Comparison of ENCODE assay signal across 20 cellular contexts in the genomic region with DNA sequence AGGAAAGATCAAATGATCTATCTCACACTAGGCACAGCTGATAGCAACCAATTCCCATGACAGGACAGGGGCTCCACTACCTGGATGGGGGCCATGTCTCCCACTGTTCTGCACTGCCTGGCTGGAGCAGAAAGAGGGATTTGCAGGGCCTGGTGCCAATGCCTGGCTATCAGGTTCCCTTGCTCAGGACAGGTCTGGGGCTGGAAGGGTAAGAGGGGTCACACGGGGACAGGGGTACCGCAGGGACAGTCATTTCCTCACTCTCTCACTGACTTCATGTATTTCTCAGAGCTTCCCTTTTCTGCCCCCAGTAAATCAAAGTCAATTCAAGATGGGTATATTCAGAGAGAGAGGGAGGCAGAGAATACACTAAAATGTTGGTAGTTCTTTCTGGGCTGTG.
A peak's percentile ranks its signal among the peaks of the same experiment; 100 is the strongest.
DNase-seq lines count a peak whose midpoint lies in the region; ATAC-seq and TF ChIP-seq lines count a peak whose summit lies in the region.
"Had no signal": no experiment of that assay in that cellular context is flagged by ENCODE, and none has a peak within 500 bp of the region (broad histone marks: within the 10 kb centered on the region; RNA-seq: fewer than 3 reads in every experiment).

No MANE protein-coding gene starts in this region.

- intact Hi-C loops in left ventricle myocardium superior (cut with micrococcal nuclease): no loop called here
- intact Hi-C loops in left ventricle myocardium inferior (cut with micrococcal nuclease): no loop called here
- intact Hi-C loops in activated T-helper 2 cell treated with anti-CD3 and anti-CD28 coated beads, Interferon-gamma antibody, Interleukin-2, Interleukin-4, amounts not matched to agents 10 μg/mL and 5 μg/mL and 100 μg/mL, durations not matched to agents 14 hours and 24 hours and 36 hours (cut with micrococcal nuclease): no loop called here

- DNase-seq in left ventricle myocardium superior (peak; percentile 46), left ventricle myocardium inferior (no peak), NB4 (ENCODE audit: low read depth) (peak; percentile 43), endothelial cell (ENCODE audit: low spot score) (no peak), cerebellar cortex (ENCODE audit: low spot score) (no peak)
- DNase-seq in activated T-helper 2 cell treated with anti-CD3 and anti-CD28 coated beads, Interferon-gamma antibody, Interleukin-2, Interleukin-4, amounts not matched to agents 10 μg/mL and 5 μg/mL and 100 μg/mL, durations not matched to agents 14 hours and 24 hours and 36 hours (ENCODE audit: low spot score): no peak
- DNase-seq: C1 segment of cervical spinal cord; CD8-positive, alpha-beta memory T cell; DND-41; IMR-90; Karpas-422; MG63; NCI-H1417 treated with DMSO at 0.1 percent for 48 hours; NCI-H187 treated with DMSO at 0.1 percent for 48 hours; NCI-H226; NCI-H524 had no signal

- peaks cover 22% of the 10 kb centered on the region for H3K36me3 Mint-ChIP-seq in endothelial cell (ENCODE audit: low read depth, unreplicated experiment)
- no peaks in the 10 kb centered on the region for H3K36me3 Mint-ChIP-seq in activated T-helper 2 cell treated with anti-CD3 and anti-CD28 coated beads, Interferon-gamma antibody, Interleukin-2, Interleukin-4, amounts not matched to agents 10 μg/mL and 5 μg/mL and 100 μg/mL, durations not matched to agents 14 hours and 24 hours and 36 hours (ENCODE audit: low read depth)
- H3K36me3 Mint-ChIP-seq: CD8-positive, alpha-beta memory T cell had no signal

- peak overlapping the region; percentile 21 for H3K4me3 Mint-ChIP-seq in endothelial cell (ENCODE audit: unreplicated experiment)
- no peak overlapping the region for H3K4me3 Mint-ChIP-seq in activated T-helper 2 cell treated with anti-CD3 and anti-CD28 coated beads, Interferon-gamma antibody, Interleukin-2, Interleukin-4, amounts not matched to agents 10 μg/mL and 5 μg/mL and 100 μg/mL, durations not matched to agents 14 hours and 24 hours and 36 hours (ENCODE audit: low read depth)
- H3K4me3 Mint-ChIP-seq: CD8-positive, alpha-beta memory T cell had no signal

- no peak for TF ChIP-seq POLR2A in NB4 (IDR thresholded peaks at IDR 0.05; ENCODE audit: extremely low read depth, insufficient read length)

- H3K27me3 ChIP-seq in left ventricle myocardium inferior (ENCODE audit: low read depth): no peaks in the 10 kb centered on the region
- H3K27me3 ChIP-seq: MG63 had no signal

- H3K27me3 Mint-ChIP-seq in endothelial cell (ENCODE audit: unreplicated experiment): peaks cover 6% of the 10 kb centered on the region
- H3K27me3 Mint-ChIP-seq in activated T-helper 2 cell treated with anti-CD3 and anti-CD28 coated beads, Interferon-gamma antibody, Interleukin-2, Interleukin-4, amounts not matched to agents 10 μg/mL and 5 μg/mL and 100 μg/mL, durations not matched to agents 14 hours and 24 hours and 36 hours (ENCODE audit: low read depth): no peaks in the 10 kb centered on the region

- peaks cover 26% of the 10 kb centered on the region for H3K4me1 Mint-ChIP-seq in endothelial cell (ENCODE audit: unreplicated experiment)
- no peaks in the 10 kb centered on the region for H3K4me1 Mint-ChIP-seq in activated T-helper 2 cell treated with anti-CD3 and anti-CD28 coated beads, Interferon-gamma antibody, Interleukin-2, Interleukin-4, amounts not matched to agents 10 μg/mL and 5 μg/mL and 100 μg/mL, durations not matched to agents 14 hours and 24 hours and 36 hours (ENCODE audit: low read depth)
- H3K4me1 Mint-ChIP-seq: CD8-positive, alpha-beta memory T cell had no signal

- no peak overlapping the region for H3K27ac Mint-ChIP-seq in endothelial cell (ENCODE audit: unreplicated experiment)
- no peak overlapping the region for H3K27ac Mint-ChIP-seq in activated T-helper 2 cell treated with anti-CD3 and anti-CD28 coated beads, Interferon-gamma antibody, Interleukin-2, Interleukin-4, amounts not matched to agents 10 μg/mL and 5 μg/mL and 100 μg/mL, durations not matched to agents 14 hours and 24 hours and 36 hours
- H3K27ac Mint-ChIP-seq: CD8-positive, alpha-beta memory T cell had no signal

- H3K4me3 ChIP-seq in left ventricle myocardium inferior (no peak overlapping the region), NB4 (ENCODE audit: low read depth, low read length) (no peak overlapping the region)
- H3K4me3 ChIP-seq: MG63, SK-N-MC had no signal

- ATAC-seq in left ventricle myocardium superior (peak; percentile 68), esophagus mucosa (no peak)
- ATAC-seq: Right ventricle myocardium inferior had no signal

- H3K4me1 ChIP-seq in left ventricle myocardium inferior: peaks cover 64% of the 10 kb centered on the region

- TF ChIP-seq CTCF in left ventricle myocardium inferior (IDR thresholded peaks at IDR 0.05; ENCODE audit: borderline replicate concordance) (no peak), NB4 (IDR thresholded peaks at IDR 0.05; ENCODE audit: low read depth, low read length) (no peak), endothelial cell (IDR thresholded peaks at IDR 0.05; ENCODE audit: unreplicated experiment) (no peak)

- H3K27ac ChIP-seq in left ventricle myocardium inferior (replicated peaks): no peak overlapping the region
- H3K27ac ChIP-seq: HL-60, SK-N-MC had no signal

- H3K36me3 ChIP-seq in left ventricle myocardium inferior: no peaks in the 10 kb centered on the region
- H3K36me3 ChIP-seq: MG63 had no signal

- H3K9me3 ChIP-seq in left ventricle myocardium inferior (replicated peaks): no peaks in the 10 kb centered on the region
- H3K9me3 ChIP-seq: MG63 had no signal

- no peaks in the 10 kb centered on the region for H3K9me3 Mint-ChIP-seq in endothelial cell (ENCODE audit: unreplicated experiment)
- no peaks in the 10 kb centered on the region for H3K9me3 Mint-ChIP-seq in activated T-helper 2 cell treated with anti-CD3 and anti-CD28 coated beads, Interferon-gamma antibody, Interleukin-2, Interleukin-4, amounts not matched to agents 10 μg/mL and 5 μg/mL and 100 μg/mL, durations not matched to agents 14 hours and 24 hours and 36 hours
- H3K9me3 Mint-ChIP-seq: CD8-positive, alpha-beta memory T cell had no signal

Comparison
In these comparisons a context has a peak if more than half of its experiments do, and no peak if none do; other contexts are left out.
1. DNase-seq: peak in left ventricle myocardium superior (single experiment) and NB4 (single experiment); none in left ventricle myocardium inferior (single experiment), endothelial cell (single experiment), activated T-helper 2 cell treated with anti-CD3 and anti-CD28 coated beads, Interferon-gamma antibody, Interleukin-2, Interleukin-4, amounts not matched to agents 10 μg/mL and 5 μg/mL and 100 μg/mL, durations not matched to agents 14 hours and 24 hours and 36 hours (single experiment) and cerebellar cortex (single experiment).